1 cellular context compared by ENCODE assay signal in genomic region chr17:29589524-29590260, GRCh38.
A peak's percentile ranks its signal among the peaks of the same experiment; 100 is the strongest.
TF ChIP-seq lines count a peak whose summit lies in the region.

Gene GIT1, minus strand, starts transcription at chr17:29589648. Its CDS starts 270 bp downstream, at chr17:29589378.

TF ChIP-seq in HEK293, 187 proteins besides CTCF, POLR2A, EP300 and RAD21 (continued from another document and continues in another):
- no peak for TF ChIP-seq ZNF138 (tag by site-specific recombination; IDR thresholded peaks at IDR 0.05; ENCODE audit: borderline replicate concordance)
- no peak for TF ChIP-seq TCF7L2 (IDR thresholded peaks at IDR 0.05; ENCODE audit: borderline replicate concordance, low read depth, low read length)
- no peak for TF ChIP-seq ZNF654 (tag by site-specific recombination; IDR thresholded peaks at IDR 0.05; ENCODE audit: low read depth)
- TF ChIP-seq ZNF830 (tag by site-specific recombination; IDR thresholded peaks at IDR 0.05; ENCODE audit: low read depth) = no peak
- peak; percentile 33 for TF ChIP-seq ZNF335 (tag by site-specific recombination; conservative IDR thresholded peaks at IDR 0.05)
- no peak for TF ChIP-seq ZNF157 (tag by site-specific recombination; IDR thresholded peaks at IDR 0.05)
- TF ChIP-seq ZNF146 (tag by site-specific recombination; IDR thresholded peaks at IDR 0.05) = no peak
- no peak for TF ChIP-seq ZNF248 (tag by site-specific recombination; IDR thresholded peaks at IDR 0.05)
- TF ChIP-seq SCRT2 (tag by site-specific recombination; IDR thresholded peaks at IDR 0.05) = no peak
- TF ChIP-seq ZNF449 (tag by site-specific recombination; IDR thresholded peaks at IDR 0.05) = no peak
- no peak for TF ChIP-seq ZFP41 (tag by site-specific recombination; IDR thresholded peaks at IDR 0.05; ENCODE audit: borderline replicate concordance)
- TF ChIP-seq ZNF23 (tag by site-specific recombination; IDR thresholded peaks at IDR 0.05; ENCODE audit: borderline replicate concordance) = no peak
- no peak for TF ChIP-seq ZNF747 (tag by site-specific recombination; IDR thresholded peaks at IDR 0.05)
- no peak for TF ChIP-seq HOXC10 (CRISPR knock-in tag; IDR thresholded peaks at IDR 0.05)
- no peak for TF ChIP-seq MYNN (tag by site-specific recombination; IDR thresholded peaks at IDR 0.05; ENCODE audit: borderline replicate concordance)
- TF ChIP-seq TRIM28 (IDR thresholded peaks at IDR 0.05; ENCODE audit: borderline replicate concordance, low read length) = no peak
- TF ChIP-seq ZNF280D (tag by site-specific recombination; IDR thresholded peaks at IDR 0.05) = no peak
- TF ChIP-seq PBX3 (CRISPR knock-in tag; IDR thresholded peaks at IDR 0.05) = no peak
- TF ChIP-seq ZNF488 (tag by site-specific recombination; IDR thresholded peaks at IDR 0.05) = no peak
- TF ChIP-seq ZNF266 (tag by site-specific recombination; IDR thresholded peaks at IDR 0.05; ENCODE audit: low read depth) = no peak
- TF ChIP-seq ZNF16 (tag by site-specific recombination; IDR thresholded peaks at IDR 0.05; ENCODE audit: low read depth) = no peak
- no peak for TF ChIP-seq YY1 (tag by site-specific recombination; IDR thresholded peaks at IDR 0.05)
- TF ChIP-seq ZSCAN4 (tag by site-specific recombination; IDR thresholded peaks at IDR 0.05) = no peak
- peak; percentile 49 for TF ChIP-seq ZBTB26 (tag by site-specific recombination; optimal IDR thresholded peaks at IDR 0.05)
- no peak for TF ChIP-seq ZBTB49 (tag by site-specific recombination; IDR thresholded peaks at IDR 0.05; ENCODE audit: low read depth)
- no peak for TF ChIP-seq OSR2 (tag by site-specific recombination; IDR thresholded peaks at IDR 0.05)
- TF ChIP-seq YY2 (tag by site-specific recombination; IDR thresholded peaks at IDR 0.05) = no peak
- no peak for TF ChIP-seq ZNF629 (tag by site-specific recombination; IDR thresholded peaks at IDR 0.05)
- no peak for TF ChIP-seq ZNF239 (tag by site-specific recombination; IDR thresholded peaks at IDR 0.05)
- no peak for TF ChIP-seq ZNF10 (tag by site-specific recombination; IDR thresholded peaks at IDR 0.05)
- TF ChIP-seq KLF9 (tag by site-specific recombination; IDR thresholded peaks at IDR 0.05; ENCODE audit: low read depth) = peak; percentile 44
- no peak for TF ChIP-seq ZNF776 (tag by site-specific recombination; IDR thresholded peaks at IDR 0.05; ENCODE audit: borderline replicate concordance)
- no peak for TF ChIP-seq ZNF571 (tag by site-specific recombination; IDR thresholded peaks at IDR 0.05)
- TF ChIP-seq SP7 (tag by site-specific recombination; IDR thresholded peaks at IDR 0.05) = no peak
- TF ChIP-seq BCL11B (tag by site-specific recombination; IDR thresholded peaks at IDR 0.05; ENCODE audit: low read depth) = peak; percentile 68
- no peak for TF ChIP-seq ZNF514 (tag by site-specific recombination; IDR thresholded peaks at IDR 0.05)
- no peak for TF ChIP-seq ZNF549 (tag by site-specific recombination; IDR thresholded peaks at IDR 0.05)
- no peak for TF ChIP-seq ELK4 (IDR thresholded peaks at IDR 0.05; ENCODE audit: borderline replicate concordance, low read depth, low read length)
- no peak for TF ChIP-seq FEZF1 (tag by site-specific recombination; IDR thresholded peaks at IDR 0.05)
- no peak for TF ChIP-seq ZNF121 (tag by site-specific recombination; IDR thresholded peaks at IDR 0.05)
- no peak for TF ChIP-seq ZNF132 (tag by site-specific recombination; IDR thresholded peaks at IDR 0.05; ENCODE audit: borderline replicate concordance)
- TF ChIP-seq ZNF645 (tag by site-specific recombination; IDR thresholded peaks at IDR 0.05) = no peak
- TF ChIP-seq ZNF148 (tag by site-specific recombination; IDR thresholded peaks at IDR 0.05; ENCODE audit: borderline replicate concordance) = no peak
- TF ChIP-seq MZF1 (tag by site-specific recombination; IDR thresholded peaks at IDR 0.05; ENCODE audit: borderline replicate concordance) = no peak
- TF ChIP-seq GLIS2 (tag by site-specific recombination; IDR thresholded peaks at IDR 0.05) = no peak
- no peak for TF ChIP-seq ZNF404 (tag by site-specific recombination; IDR thresholded peaks at IDR 0.05)
- TF ChIP-seq ZNF48 (tag by site-specific recombination; IDR thresholded peaks at IDR 0.05) = no peak
- no peak for TF ChIP-seq ZBTB1 (tag by site-specific recombination; IDR thresholded peaks at IDR 0.05)
- no peak for TF ChIP-seq ZNF175 (tag by site-specific recombination; IDR thresholded peaks at IDR 0.05)
- TF ChIP-seq ZNF529 (tag by site-specific recombination; IDR thresholded peaks at IDR 0.05; ENCODE audit: insufficient replicate concordance) = no peak
- TF ChIP-seq ZNF473 (tag by site-specific recombination; IDR thresholded peaks at IDR 0.05) = no peak
- TF ChIP-seq ZNF843 (tag by site-specific recombination; IDR thresholded peaks at IDR 0.05) = no peak
- TF ChIP-seq RBAK (tag by site-specific recombination; IDR thresholded peaks at IDR 0.05) = no peak
- no peak for TF ChIP-seq OVOL3 (tag by site-specific recombination; IDR thresholded peaks at IDR 0.05)
- TF ChIP-seq ZNF76 (tag by site-specific recombination; IDR thresholded peaks at IDR 0.05; ENCODE audit: borderline replicate concordance, low read depth) = no peak
- TF ChIP-seq KLF8 (tag by site-specific recombination; IDR thresholded peaks at IDR 0.05) = peak; percentile 23; the same call in 1 of the 2 replicates
